12 cellular contexts compared by ENCODE assay signal in genomic region chr6:24908555-24908954, GRCh38. TPM values are rescaled to one million over a fixed set of nuclear protein-coding genes. Genes with fewer than 3 reads are reported as not detected.
DNase-seq lines count a peak whose midpoint lies in the region; ATAC-seq and TF ChIP-seq lines count a peak whose summit lies in the region.
"Had no signal": no experiment of that assay in that cellular context is flagged by ENCODE, and none has a peak within 500 bp of the region (broad histone marks: within the 10 kb centered on the region; RNA-seq: fewer than 3 reads in every experiment).

No MANE protein-coding gene starts in this region.

- H4K20me1 ChIP-seq in SU-DHL-6 (ENCODE audit: low read depth, low read length), result no peaks in the 10 kb centered on the region; the same call in 1 of the 2 replicates

- intact Hi-C loops in activated naive CD4-positive, alpha-beta T cell treated with anti-CD3 and anti-CD28 coated beads for 36 hours (cut with micrococcal nuclease), result loop anchor here (1.0 kb wide), 1 partner anchor 25 kb away; no protein-coding TSS in a partner anchor

- H3K9me3 Mint-ChIP-seq in activated naive CD4-positive, alpha-beta T cell treated with anti-CD3 and anti-CD28 coated beads for 36 hours, result peaks cover 2% of the 10 kb centered on the region

- CTCF ChIA-PET in activated naive CD4-positive, alpha-beta T cell treated with anti-CD3 and anti-CD28 coated beads for 36 hours (lab: Charles Lee), result interaction anchor here (0.6 to 9.0 kb wide), 11 partner anchors 8 to 195 kb away, joined by 3 to 129 read pairs (median 41); partner anchors contain the start of gene RIPOR2

- ATAC-seq in thoracic aorta (ENCODE audit: insufficient number of reproducible peaks, low FRiP score, low read depth), result no peak
- no peak for ATAC-seq in GM21381 (IDR thresholded peaks at IDR 0.05; ENCODE audit: unreplicated experiment)
- ATAC-seq: HCT116, upper lobe of right lung had no signal

- peaks cover 4 to 29% of the 10 kb centered on the region in 2 donors for H3K4me1 ChIP-seq in thoracic aorta (ENCODE audit: control insufficient read depth in 1 of 2, low read depth in 2 of 2)

- H3K4me2 ChIP-seq in SU-DHL-6 (ENCODE audit: low read depth, low read length, poor library complexity, severe bottlenecking), result peak overlapping the region; percentile 77

- H2AFZ ChIP-seq in SU-DHL-6 (ENCODE audit: low read depth, low read length, severe bottlenecking), result no peak overlapping the region

- no peak for DNase-seq in activated naive CD4-positive, alpha-beta T cell treated with anti-CD3 and anti-CD28 coated beads for 36 hours
- no peak for DNase-seq in activated naive CD4-positive, alpha-beta T cell treated with anti-CD3 and anti-CD28 coated beads, Interleukin-2, amount 50 U/mL, for 16 hours
- DNase-seq in iris pigment epithelial cell (ENCODE audit: low read depth) (peak; percentile 23), thoracic aorta (ENCODE audit: low spot score) (no peak), NCI-H82 treated with DMSO at 0.1 percent for 48 hours (lab: John Stamatoyannopoulos, UW; ENCODE audit: unreplicated experiment) (no peak), amygdala (lab: John Stamatoyannopoulos, UW) (no peak)
- DNase-seq: NK-92 treated with Interleukin-12 subunit alpha and Interleukin-12 subunit beta, amount 100 ng/mL, for 24 hours; stimulated activated CD4-positive, alpha-beta T cell treated with anti-CD3 and anti-CD28 coated beads, Interleukin-12 subunit alpha, Interleukin-12 subunit beta, amount 100 ng/mL, for 4 hours; upper lobe of right lung had no signal

- H3K9me2 ChIP-seq in SU-DHL-6 (replicated peaks; ENCODE audit: insufficient read depth, low read length), result no peaks in the 10 kb centered on the region

- H3K36me3 ChIP-seq in SU-DHL-6 (ENCODE audit: low read length), result peaks cover 31% of the 10 kb centered on the region
- no peaks in the 10 kb centered on the region for H3K36me3 ChIP-seq in thoracic aorta
- H3K36me3 ChIP-seq: upper lobe of right lung had no signal

- peak overlapping the region; percentile 96 for H3K27ac Mint-ChIP-seq in activated naive CD4-positive, alpha-beta T cell treated with anti-CD3 and anti-CD28 coated beads for 36 hours

- H3K4me3 ChIP-seq in SU-DHL-6 (ENCODE audit: insufficient read depth, low read length, poor library complexity, severe bottlenecking), result peak overlapping the region; percentile 72
- H3K4me3 ChIP-seq in thoracic aorta, result peak overlapping the region; percentile 30
- H3K4me3 ChIP-seq: upper lobe of right lung had no signal

- peak overlapping the region; percentile 77 for H3K9ac ChIP-seq in SU-DHL-6 (ENCODE audit: low read length)

- no peak for TF ChIP-seq CTCF in SU-DHL-6 (IDR thresholded peaks at IDR 0.05; ENCODE audit: insufficient read depth, low read length, poor library complexity, severe bottlenecking)
- TF ChIP-seq CTCF in thoracic aorta (IDR thresholded peaks at IDR 0.05), result no peak

- H3K9me3 ChIP-seq in SU-DHL-6 (ENCODE audit: insufficient read depth, low read length) (no peaks in the 10 kb centered on the region), thoracic aorta (no peaks in the 10 kb centered on the region)
- H3K9me3 ChIP-seq: upper lobe of right lung had no signal

- peaks cover 40% of the 10 kb centered on the region for H3K36me3 Mint-ChIP-seq in activated naive CD4-positive, alpha-beta T cell treated with anti-CD3 and anti-CD28 coated beads for 36 hours (ENCODE audit: low read depth)

- H3K79me2 ChIP-seq in SU-DHL-6 (ENCODE audit: insufficient read depth, low read length), result peaks cover 100% of the 10 kb centered on the region

- peak overlapping the region; percentile 92 for H3K4me3 Mint-ChIP-seq in activated naive CD4-positive, alpha-beta T cell treated with anti-CD3 and anti-CD28 coated beads for 36 hours

- H3K4me1 Mint-ChIP-seq in activated naive CD4-positive, alpha-beta T cell treated with anti-CD3 and anti-CD28 coated beads for 36 hours (ENCODE audit: low read depth), result peaks cover 75% of the 10 kb centered on the region

- H3K27me3 ChIP-seq in SU-DHL-6 (ENCODE audit: low read length), result no peaks in the 10 kb centered on the region
- H3K27me3 ChIP-seq in thoracic aorta (replicated peaks; ENCODE audit: insufficient read depth), result no peaks in the 10 kb centered on the region
- H3K27me3 ChIP-seq: upper lobe of right lung had no signal

- H3K27ac ChIP-seq in SU-DHL-6 (ENCODE audit: low read depth, low read length), result peak overlapping the region; percentile 85
- H3K27ac ChIP-seq in thoracic aorta, result no peak overlapping the region
- H3K27ac ChIP-seq: upper lobe of right lung had no signal

- no peaks in the 10 kb centered on the region for H3K27me3 Mint-ChIP-seq in activated naive CD4-positive, alpha-beta T cell treated with anti-CD3 and anti-CD28 coated beads for 36 hours (ENCODE audit: low read depth)

- peaks cover 50% of the 10 kb centered on the region for H3F3A ChIP-seq in SU-DHL-6 (ENCODE audit: insufficient read depth)

RNA-seq across cellular contexts. Expression of gene RIPOR2, which starts 27.2 kb away (rescaled TPM):
- 100 to 1,000 TPM; 111 to 116 TPM for total RNA-seq in activated naive CD4-positive, alpha-beta T cell treated with anti-CD3 and anti-CD28 coated beads for 36 hours
- total RNA-seq in thoracic aorta, result 1 to 10 TPM; 6.0 to 9.9 TPM

Comparison
In these comparisons a context has a peak if more than half of its experiments do, and no peak if none do; other contexts are left out.
1. RNA of gene RIPOR2, which starts 27.2 kb away (total RNA-seq): 111 to 116 TPM in activated naive CD4-positive, alpha-beta T cell treated with anti-CD3 and anti-CD28 coated beads for 36 hours; 6.0 to 9.9 TPM in thoracic aorta; every median in the first group is over 10 times any median in the second.